In genomic region chr11:89660234-89660633, GRCh38 we compare ENCODE assay signal across 1 cellular context.
TF ChIP-seq lines count a peak whose summit lies in the region.

No MANE protein-coding gene starts in this region.

TF ChIP-seq in H1, 55 proteins besides CTCF, POLR2A, EP300 and RAD21:
- no peak for TF ChIP-seq SUZ12 (IDR thresholded peaks at IDR 0.05; ENCODE audit: low read length)
